ENCODE assay signal across 8 cellular contexts in the genomic region with DNA sequence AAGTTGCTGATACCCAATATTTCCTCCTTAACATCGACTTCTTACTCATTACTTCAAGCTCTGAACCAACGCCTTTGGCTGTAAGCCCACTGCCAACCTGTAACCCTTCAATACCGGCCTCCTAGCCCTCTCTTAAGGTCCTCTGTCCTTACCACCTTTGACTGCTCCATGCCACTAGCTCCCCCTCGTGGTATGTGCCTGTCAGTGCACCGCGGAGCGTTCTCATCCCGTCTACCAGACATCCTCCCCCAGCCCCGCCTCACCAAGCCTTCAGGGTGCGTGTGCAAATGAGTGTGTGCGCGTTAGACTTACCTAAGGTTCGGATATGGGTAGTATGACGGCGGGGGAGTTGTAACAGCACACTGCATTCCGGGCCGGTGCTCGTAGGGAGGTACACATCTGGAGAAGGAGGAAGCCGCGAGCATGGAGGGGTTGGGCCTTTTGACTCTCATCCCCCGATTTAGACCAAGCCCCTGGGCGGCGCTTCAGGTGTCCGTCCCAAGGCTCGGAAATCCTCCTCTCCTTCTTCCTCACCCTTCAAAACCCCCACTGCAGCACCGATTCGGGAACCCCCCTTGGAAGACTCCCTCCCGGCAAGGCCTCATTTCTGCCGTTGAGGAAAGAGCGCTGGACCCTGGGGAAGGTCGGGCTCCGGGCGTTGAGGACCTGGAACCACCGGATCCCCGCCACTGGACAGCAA. TPM values are rescaled to one million over a fixed set of nuclear protein-coding genes. Genes with fewer than 3 reads are reported as not detected.
DNase-seq lines count a peak whose midpoint lies in the region; ATAC-seq and TF ChIP-seq lines count a peak whose summit lies in the region.

No MANE protein-coding gene starts in this region.

- H3K4me3 ChIP-seq in dorsolateral prefrontal cortex (peak overlapping the region in 34 of 59 donors; percentile 1 to 86 (median 39)), lower leg skin (ENCODE audit: low read depth, poor library complexity, severe bottlenecking) (no peak overlapping the region)

- TF ChIP-seq CTCF in dorsolateral prefrontal cortex (IDR thresholded peaks at IDR 0.05 in 54 of 56, conservative IDR thresholded peaks at IDR 0.05 in 2 of 56; ENCODE audit: low read depth in 1 of 56, partially characterized antibody in 56 of 56) = peak; percentile 72 to 99 (median 96)
- peak in 1 of 3 donors; percentile 96 for TF ChIP-seq CTCF in lower leg skin (IDR thresholded peaks at IDR 0.05)

- 8 to 10% methylated on average over 34 to 35 of the region's 35 CpGs for WGBS in lower leg skin, 2 donors

- peak; percentile 27 for ATAC-seq in HG03175 (IDR thresholded peaks at IDR 0.05; ENCODE audit: unreplicated experiment)
- no peak for ATAC-seq in GM18870 (IDR thresholded peaks at IDR 0.05; ENCODE audit: unreplicated experiment)

- no peak for TF ChIP-seq POLR2A in lower leg skin (IDR thresholded peaks at IDR 0.05)

- intact Hi-C loops in dorsolateral prefrontal cortex (cut with DNase I) (loop anchor here (1.0 to 10.0 kb wide), 2 partner anchors 47 to 125 kb away; no protein-coding TSS in a partner anchor), lower leg skin (cut with DNase I; ENCODE audit: low total_unique reads) (loop anchor here (2.0 to 10.0 kb wide), 2 partner anchors 47 to 255 kb away; a partner anchor contains a TSS)

- peak; percentile 90 for DNase-seq in DMS79 treated with DMSO at 0.1 percent for 48 hours (lab: John Stamatoyannopoulos, UW)
- peak; percentile 74 for DNase-seq in NCI-H526 treated with DMSO at 0.1 percent for 48 hours (lab: John Stamatoyannopoulos, UW)
- peak; percentile 90 to 91 for DNase-seq in activated CD4-positive, alpha-beta T cell treated with anti-CD3 and anti-CD28 coated beads, Interleukin-2, amount 50 U/mL, for 24 hours (ENCODE audit: low read depth in 1 of 2, low spot score in 1 of 2)
- DNase-seq in dorsolateral prefrontal cortex = peak; percentile 60 to 90 (median 82)
- DNase-seq in lower leg skin (ENCODE audit: low spot score in 2 of 2) = peak; percentile 86 to 98
- DNase-seq in stimulated activated CD4-positive, alpha-beta T cell treated with anti-CD3 and anti-CD28 coated beads, Interleukin-4, amount 100 ng/mL, for 1 hour = peak; percentile 88

- peak overlapping the region in 30 of 59 donors; percentile 7 to 90 (median 66) for H3K27ac ChIP-seq in dorsolateral prefrontal cortex

- no peaks in the 10 kb centered on the region for H3K27me3 ChIP-seq in dorsolateral prefrontal cortex

RNA-seq across cellular contexts. Expression of a gene that starts 2.8 kb away (rescaled TPM):
- total RNA-seq in dorsolateral prefrontal cortex (10 to 100 TPM; 13.4 to 79.3 (median 30.2) TPM), lower leg skin (10 to 100 TPM in 1 of 4 donors, 1 to 10 TPM in 3; 4.3 to 13.6 (median 6.1) TPM)

RNA-seq across cellular contexts. Expression of a gene that starts 50.1 kb away (rescaled TPM):
- total RNA-seq in dorsolateral prefrontal cortex (10 to 100 TPM in 119 of 120 experiments, 1 to 10 TPM in 1; 9.9 to 32.0 (median 20.6) TPM), lower leg skin (10 to 100 TPM; 15.1 to 27.1 (median 20.2) TPM)

RNA-seq across cellular contexts. Expression of a gene that starts 50.4 kb away (rescaled TPM):
- 1 to 10 TPM in 115 of 120 experiments, under 1 TPM in 5; 0.61 to 3.8 (median 1.6) TPM for total RNA-seq in dorsolateral prefrontal cortex
- 1 to 10 TPM in 2 of 4 donors, under 1 TPM in 2; 0.42 to 1.4 (median 0.99) TPM for total RNA-seq in lower leg skin
